ENCODE assay signal across 25 cellular contexts in the genomic region with DNA sequence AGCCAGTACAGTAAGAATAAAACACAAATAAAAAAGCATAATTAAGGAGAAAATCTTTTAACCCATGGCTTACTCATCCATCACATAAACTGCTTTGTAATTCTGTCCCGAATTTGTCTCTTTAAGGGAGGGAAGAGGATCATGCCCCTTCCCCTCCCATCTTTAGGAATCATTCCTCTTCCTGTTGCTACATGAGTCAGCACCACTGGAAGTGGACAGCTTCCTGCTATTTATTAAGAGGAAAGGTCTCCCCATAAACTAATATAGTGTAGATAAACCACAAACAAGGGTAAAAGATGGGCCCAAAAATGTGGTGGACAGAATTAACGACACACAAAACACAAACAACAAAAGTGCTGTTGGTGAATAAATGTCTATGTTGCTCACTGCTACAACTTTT.
DNase-seq lines count a peak whose midpoint lies in the region; ATAC-seq, FAIRE-seq and TF ChIP-seq lines count a peak whose summit lies in the region.
"Had no signal": no experiment of that assay in that cellular context is flagged by ENCODE, and none has a peak within 500 bp of the region (broad histone marks: within the 10 kb centered on the region; RNA-seq: fewer than 3 reads in every experiment).

No MANE protein-coding gene starts in this region.

- no TSS peak for BruUV-seq in endothelial cell of umbilical vein (replicated peaks; lab: Mats Ljungman, UMichigan)

- peaks cover 30% of the 10 kb centered on the region for H3K4me1 ChIP-seq in endothelial cell of umbilical vein (ENCODE audit: control insufficient read depth, extremely low read depth, insufficient read depth, low read length)
- H3K4me1 ChIP-seq: HAP-1, neural progenitor cell, Peyer's patch had no signal

- H3K36me3 ChIP-seq in endothelial cell of umbilical vein (ENCODE audit: control insufficient read depth in 2 of 2, extremely low read depth in 1 of 2, insufficient read depth in 2 of 2, low read length in 2 of 2) = no peaks in the 10 kb centered on the region
- H3K36me3 ChIP-seq: brain microvascular endothelial cell, HAP-1, lower lobe of right lung, neural progenitor cell, Peyer's patch, upper lobe of left lung had no signal

- TF ChIP-seq POLR2A in endothelial cell of umbilical vein (IDR thresholded peaks at IDR 0.05; ENCODE audit: low read depth, low read length) = no peak

- no peaks in the 10 kb centered on the region for H3K9me3 ChIP-seq in endothelial cell of umbilical vein (replicated peaks; ENCODE audit: control insufficient read depth, insufficient read depth, low read length)
- H3K9me3 ChIP-seq: HAP-1, lower lobe of right lung, Peyer's patch, upper lobe of left lung had no signal

- TF ChIP-seq CTCF in endothelial cell of umbilical vein (IDR thresholded peaks at IDR 0.05; ENCODE audit: extremely low read depth in 1 of 2, insufficient read depth in 1 of 2, low read depth in 1 of 2, low read length in 2 of 2) = no peak

- no peak overlapping the region for H3K4me3 ChIP-seq in endothelial cell of umbilical vein (replicated peaks in 1 of 3; ENCODE audit: insufficient read depth in 1 of 3, low read depth in 1 of 3, low read length in 3 of 3)
- H3K4me3 ChIP-seq: HAP-1, lower lobe of right lung, neural progenitor cell, Peyer's patch, upper lobe of left lung had no signal

- CTCF ChIA-PET in endothelial cell of umbilical vein (lab: Charles Lee) = no interaction called here

- FAIRE-seq in endothelial cell of umbilical vein (lab: Jason Lieb, UNC) = peak; percentile 28
- FAIRE-seq: keratinocyte had no signal

- H3K27me3 ChIP-seq in endothelial cell of umbilical vein (ENCODE audit: control insufficient read depth in 2 of 2, insufficient read depth in 2 of 2, low read length in 2 of 2) = no peaks in the 10 kb centered on the region
- H3K27me3 ChIP-seq: brain microvascular endothelial cell, neural progenitor cell, Peyer's patch, upper lobe of left lung had no signal

- ATAC-seq in HG02763 (IDR thresholded peaks at IDR 0.05; ENCODE audit: unreplicated experiment) (no peak), GM21723 (IDR thresholded peaks at IDR 0.05; ENCODE audit: unreplicated experiment) (no peak)
- ATAC-seq: activated CD4-positive, alpha-beta T cell treated with anti-CD3 and anti-CD28 coated beads for 36 hours; activated naive CD8-positive, alpha-beta T cell treated with anti-CD3 and anti-CD28 coated beads, Interleukin-2, amount 50 U/mL, for 24 hours; lower lobe of right lung had no signal

- peak; percentile 38 for DNase-seq in DMS53 (lab: John Stamatoyannopoulos, UW)
- no peak for DNase-seq in DMS53 treated with DMSO at 0.1 percent for 48 hours (lab: John Stamatoyannopoulos, UW; ENCODE audit: unreplicated experiment)
- DNase-seq in NCI-H226 = peak; percentile 11
- DNase-seq in endothelial cell of umbilical vein (ENCODE audit: low read depth, low spot score) = peak; percentile 58
- peak; percentile 19 for DNase-seq in myocyte (ENCODE audit: low read depth)
- DNase-seq in SHP77 treated with DMSO at 0.1 percent for 48 hours (lab: John Stamatoyannopoulos, UW) = no peak
- DNase-seq: 8988T; activated CD4-positive, alpha-beta T cell treated with anti-CD3 and anti-CD28 coated beads for 36 hours; activated CD8-positive, alpha-beta memory T cell treated with anti-CD3 and anti-CD28 coated beads for 24 hours; activated gamma-delta T cell; activated naive CD8-positive, alpha-beta T cell treated with anti-CD3 and anti-CD28 coated beads, Interleukin-2, amount 50 U/mL, for 24 hours; activated T-cell treated with anti-CD3 and anti-CD28 coated beads, Interleukin-2, amount 50 U/mL, for 1 hour; brain microvascular endothelial cell; lower lobe of right lung; MM.1S; NCI-H1417; NCI-H446 treated with DMSO at 0.1 percent for 48 hours; Peyer's patch; T-helper 1 cell; upper lobe of left lung had no signal

- H3K9me1 ChIP-seq in endothelial cell of umbilical vein (replicated peaks; ENCODE audit: control insufficient read depth, extremely low read depth, insufficient read depth, low read length) = no peaks in the 10 kb centered on the region

- dilution Hi-C loops in endothelial cell of umbilical vein (cut with MboI; ENCODE audit: extremely low pct_ligation_motif_present, low sequenced_read_pairs) = no loop called here

- POLR2A ChIA-PET in endothelial cell of umbilical vein (lab: Charles Lee) = no interaction called here

- no peak overlapping the region for H3K27ac ChIP-seq in endothelial cell of umbilical vein (ENCODE audit: insufficient read depth, low read depth, low read length)
- H3K27ac ChIP-seq: brain microvascular endothelial cell, lower lobe of right lung, neural progenitor cell, Peyer's patch, upper lobe of left lung had no signal

- H3K79me2 ChIP-seq in endothelial cell of umbilical vein (ENCODE audit: control insufficient read depth, insufficient read depth, low read length) = peaks cover 9% of the 10 kb centered on the region

- H3K4me2 ChIP-seq in endothelial cell of umbilical vein (ENCODE audit: insufficient read depth, low read length) = peak overlapping the region; percentile 34
- H3K4me2 ChIP-seq: neural progenitor cell had no signal

- no peaks in the 10 kb centered on the region for H4K20me1 ChIP-seq in endothelial cell of umbilical vein (replicated peaks; ENCODE audit: control insufficient read depth, extremely low read depth, insufficient read depth, low read length)

- intact Hi-C loops in endothelial cell of umbilical vein (cut with micrococcal nuclease) = no loop called here

- no peak overlapping the region for H2AFZ ChIP-seq in endothelial cell of umbilical vein (ENCODE audit: low read depth, low read length)
- H2AFZ ChIP-seq: neural progenitor cell had no signal

- no peak overlapping the region for H3K9ac ChIP-seq in endothelial cell of umbilical vein (replicated peaks; ENCODE audit: extremely low read depth, insufficient read depth, low read length)
- H3K9ac ChIP-seq: neural progenitor cell had no signal

TF ChIP-seq in endothelial cell of umbilical vein, 7 proteins besides CTCF, POLR2A, EP300 and RAD21:
- TF ChIP-seq GATA2 (IDR thresholded peaks at IDR 0.05; ENCODE audit: insufficient read depth, insufficient read length, low read depth, low read length) = peak; percentile 38
- no peak for TF ChIP-seq MYC (IDR thresholded peaks at IDR 0.05; ENCODE audit: low read depth, low read length)
- TF ChIP-seq POLR2AphosphoS5 (IDR thresholded peaks at IDR 0.05; ENCODE audit: insufficient read depth, low read depth, low read length) = no peak
- TF ChIP-seq FOS (IDR thresholded peaks at IDR 0.05; ENCODE audit: borderline replicate concordance, insufficient read depth, low read length) = peak; percentile 76
- TF ChIP-seq JUN (IDR thresholded peaks at IDR 0.05; ENCODE audit: borderline replicate concordance, insufficient read depth, insufficient read length, low read depth) = peak; percentile 39
TF ChIP-seq in endothelial cell of umbilical vein: peak in this region for 3.

Comparison
In these comparisons a context has a peak if more than half of its experiments do, and no peak if none do; other contexts are left out.
1. DNase-seq: peak in DMS53 (single experiment), NCI-H226 (single experiment), endothelial cell of umbilical vein (single experiment) and myocyte (single experiment); none in DMS53 treated with DMSO at 0.1 percent for 48 hours (single experiment) and SHP77 treated with DMSO at 0.1 percent for 48 hours (single experiment).